8 cellular contexts compared by ENCODE assay signal in the genomic region with DNA sequence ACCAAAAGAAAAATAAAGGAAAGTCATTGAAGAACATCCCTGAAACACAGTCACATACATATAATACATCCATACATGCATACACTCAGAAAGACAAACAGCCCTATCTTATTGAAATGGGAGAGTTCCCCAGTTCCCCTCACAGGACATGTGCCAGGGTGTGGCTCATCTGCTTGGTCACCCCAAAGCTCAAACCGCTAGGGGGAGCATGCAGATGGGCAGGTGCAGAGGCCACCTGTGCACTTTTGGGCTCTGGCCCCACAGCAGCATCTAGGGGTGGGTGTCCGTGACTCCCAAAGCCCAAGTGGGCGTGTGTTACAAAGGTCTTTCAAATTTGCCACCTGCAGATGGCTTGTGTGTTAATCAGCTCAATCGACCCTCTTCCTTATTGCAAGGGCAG.
DNase-seq lines count a peak whose midpoint lies in the region; ATAC-seq and TF ChIP-seq lines count a peak whose summit lies in the region.
"Had no signal": no experiment of that assay in that cellular context is flagged by ENCODE, and none has a peak within 500 bp of the region (broad histone marks: within the 10 kb centered on the region; RNA-seq: fewer than 3 reads in every experiment).

No MANE protein-coding gene starts in this region.

- ATAC-seq in GM18511 (IDR thresholded peaks at IDR 0.05; ENCODE audit: unreplicated experiment) = peak; percentile 71
- peak; percentile 52 for ATAC-seq in HG03469 (IDR thresholded peaks at IDR 0.05; ENCODE audit: unreplicated experiment)

- no peaks in the 10 kb centered on the region for H3K4me1 ChIP-seq in spleen

- H3K9me3 ChIP-seq in spleen = peaks cover 0 to 9% (median 4%) of the 10 kb centered on the region in 8 donors

- peak; percentile 25 for TF ChIP-seq CTCF in astrocyte of the spinal cord (IDR thresholded peaks at IDR 0.05; ENCODE audit: low read depth, low read length)
- TF ChIP-seq CTCF in spleen (IDR thresholded peaks at IDR 0.05 in 8 of 11, conservative IDR thresholded peaks at IDR 0.05 in 3 of 11) = peak in 6 of 11 experiments; percentile 6 to 44 (median 27)

- intact Hi-C loops in spleen (cut with DNase I; ENCODE audit: low total_unique reads) = no loop called here

- H3K4me3 ChIP-seq in astrocyte of the spinal cord (ENCODE audit: low read depth, low read length) (no peak overlapping the region), spleen (no peak overlapping the region)

- no peak overlapping the region for H3K27ac ChIP-seq in spleen

- DNase-seq in astrocyte of the spinal cord (ENCODE audit: low read depth, low spot score) (no peak), spleen (no peak), NCI-H2171 (lab: John Stamatoyannopoulos, UW) (no peak), SIG-M5 treated with dmso at 0.1 percent for 504 hours (lab: John Stamatoyannopoulos, UW; ENCODE audit: unreplicated experiment) (no peak), DMS79 treated with DMSO at 0.1 percent for 48 hours (lab: John Stamatoyannopoulos, UW) (no peak)
- DNase-seq: IMR-90 had no signal

- 46 to 63% (median 51%) methylated on average over 4 of the region's 4 CpGs for WGBS in spleen, 5 donors

- TF ChIP-seq POLR2A in spleen (IDR thresholded peaks at IDR 0.05) = no peak

- no peaks in the 10 kb centered on the region for H3K36me3 ChIP-seq in spleen

- in situ Hi-C loops in astrocyte of the spinal cord (cut with HindIII; ENCODE audit: low sequenced_read_pairs) = no loop called here

- H3K27me3 ChIP-seq in spleen (replicated peaks in 1 of 7) = peaks cover 0 to 6% (median 0%) of the 10 kb centered on the region in 7 donors
